24 cellular contexts compared by ENCODE assay signal in genomic region chr18:74880706-74881289, GRCh38.
"Had no signal": no experiment of that assay in that cellular context is flagged by ENCODE, and none has a peak within 500 bp of the region (broad histone marks: within the 10 kb centered on the region; RNA-seq: fewer than 3 reads in every experiment).

No MANE protein-coding gene starts in this region.

- H3K9me3 Mint-ChIP-seq: activated CD4-positive, alpha-beta T cell treated with anti-CD3 and anti-CD28 coated beads, Interleukin-2, amount 10 ng/mL, durations not matched to agents 24 days and 14 days; activated CD8-positive, alpha-beta T cell treated with anti-CD3 and anti-CD28 coated beads for 36 hours; activated naive CD4-positive, alpha-beta T cell treated with anti-CD3 and anti-CD28 coated beads, Interleukin-2, amount 50 U/mL, for 24 hours; activated naive CD8-positive, alpha-beta T cell treated with anti-CD3 and anti-CD28 coated beads, Interleukin-2, amount 10 ng/mL, durations not matched to agents 7 days and 5 days; activated T-helper 2 cell treated with anti-CD3 and anti-CD28 coated beads, Interferon-gamma antibody, Interleukin-2, Interleukin-4, amounts not matched to agents 10 μg/mL and 5 μg/mL and 100 μg/mL, durations not matched to agents 14 hours and 24 hours and 36 hours; central memory CD8-positive, alpha-beta T cell had no signal

- H3K4me1 Mint-ChIP-seq: activated CD4-positive, alpha-beta T cell treated with anti-CD3 and anti-CD28 coated beads, Interleukin-2, amount 10 ng/mL, durations not matched to agents 24 days and 14 days; activated naive CD4-positive, alpha-beta T cell treated with anti-CD3 and anti-CD28 coated beads, Interleukin-2, amount 50 U/mL, for 24 hours; activated naive CD8-positive, alpha-beta T cell treated with anti-CD3 and anti-CD28 coated beads, Interleukin-2, amount 10 ng/mL, durations not matched to agents 7 days and 5 days; central memory CD8-positive, alpha-beta T cell had no signal

- H3K4me3 Mint-ChIP-seq: activated CD4-positive, alpha-beta T cell treated with anti-CD3 and anti-CD28 coated beads, Interleukin-2, amount 10 ng/mL, durations not matched to agents 24 days and 14 days; activated CD8-positive, alpha-beta T cell treated with anti-CD3 and anti-CD28 coated beads for 36 hours; activated naive CD4-positive, alpha-beta T cell treated with anti-CD3 and anti-CD28 coated beads, Interleukin-2, amount 50 U/mL, for 24 hours; activated naive CD8-positive, alpha-beta T cell treated with anti-CD3 and anti-CD28 coated beads, Interleukin-2, amount 10 ng/mL, durations not matched to agents 7 days and 5 days; central memory CD8-positive, alpha-beta T cell had no signal

- H3K27ac Mint-ChIP-seq: activated CD4-positive, alpha-beta T cell treated with anti-CD3 and anti-CD28 coated beads, Interleukin-2, amount 10 ng/mL, durations not matched to agents 24 days and 14 days; activated CD8-positive, alpha-beta T cell treated with anti-CD3 and anti-CD28 coated beads for 36 hours; activated naive CD4-positive, alpha-beta T cell treated with anti-CD3 and anti-CD28 coated beads, Interleukin-2, amount 50 U/mL, for 24 hours; activated naive CD8-positive, alpha-beta T cell treated with anti-CD3 and anti-CD28 coated beads, Interleukin-2, amount 10 ng/mL, durations not matched to agents 7 days and 5 days; activated T-helper 2 cell treated with anti-CD3 and anti-CD28 coated beads, Interferon-gamma antibody, Interleukin-2, Interleukin-4, amounts not matched to agents 10 μg/mL and 5 μg/mL and 100 μg/mL, durations not matched to agents 14 hours and 24 hours and 36 hours had no signal

- DNase-seq: activated CD4-positive, alpha-beta T cell treated with anti-CD3 and anti-CD28 coated beads, Interleukin-2, amount 10 ng/mL, durations not matched to agents 24 days and 14 days; activated CD4-positive, alpha-beta T cell treated with anti-CD3 and anti-CD28 coated beads, Interleukin-2, amount 50 U/mL, for 4 hours; activated CD8-positive, alpha-beta T cell treated with anti-CD3 and anti-CD28 coated beads for 36 hours; activated gamma-delta T cell; activated naive CD4-positive, alpha-beta T cell treated with Interleukin-2 at 50 U/mL for 16 hours; activated naive CD8-positive, alpha-beta T cell treated with anti-CD3 and anti-CD28 coated beads, Interleukin-2, amount 10 ng/mL, durations not matched to agents 7 days and 5 days; activated T-cell treated with anti-CD3 and anti-CD28 coated beads, Interleukin-2, amount 50 U/mL, for 1 hour; amygdala; MM.1S; MV-4-11; NCI-H1092; NCI-H1436 treated with DMSO at 0.1 percent for 48 hours; NCI-H1694 treated with DMSO at 0.1 percent for 48 hours; NCI-H2029; NCI-H345; NK-92 treated with Interleukin-12 subunit alpha and Interleukin-12 subunit beta, amount 100 ng/mL, for 24 hours; PC-3; Peyer's patch; RPMI8226; SHP77 treated with DMSO at 0.1 percent for 48 hours; T1000 had no signal

- ATAC-seq: activated CD8-positive, alpha-beta T cell treated with anti-CD3 and anti-CD28 coated beads for 36 hours; PC-3 had no signal

- H3K27me3 Mint-ChIP-seq: activated CD4-positive, alpha-beta T cell treated with anti-CD3 and anti-CD28 coated beads, Interleukin-2, amount 10 ng/mL, durations not matched to agents 24 days and 14 days; activated CD8-positive, alpha-beta T cell treated with anti-CD3 and anti-CD28 coated beads for 36 hours; activated naive CD4-positive, alpha-beta T cell treated with anti-CD3 and anti-CD28 coated beads, Interleukin-2, amount 50 U/mL, for 24 hours; activated naive CD8-positive, alpha-beta T cell treated with anti-CD3 and anti-CD28 coated beads, Interleukin-2, amount 10 ng/mL, durations not matched to agents 7 days and 5 days; central memory CD8-positive, alpha-beta T cell had no signal
